Comparison of ENCODE assay signal across 22 cellular contexts in the genomic region with DNA sequence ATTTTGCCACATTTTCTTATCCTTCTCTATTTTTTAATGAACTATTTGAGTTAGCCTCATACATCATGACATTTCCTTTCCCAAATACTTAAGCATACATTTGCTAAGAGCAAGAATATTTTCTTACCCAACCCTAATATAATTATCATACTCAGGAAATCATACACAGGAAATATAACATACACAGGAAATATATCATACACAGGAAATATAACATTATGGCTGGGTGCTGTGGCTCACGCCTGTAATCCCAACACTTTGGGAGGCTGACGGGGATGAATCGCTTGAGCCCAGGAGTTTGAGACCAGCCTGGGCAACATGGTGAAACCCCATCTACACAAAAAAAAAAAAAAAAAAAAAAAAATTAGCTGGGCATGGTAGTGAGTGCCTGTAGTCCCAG. TPM values are rescaled to one million over a fixed set of nuclear protein-coding genes. Genes with fewer than 3 reads are reported as not detected.
DNase-seq lines count a peak whose midpoint lies in the region; ATAC-seq, FAIRE-seq and TF ChIP-seq lines count a peak whose summit lies in the region.
"Had no signal": no experiment of that assay in that cellular context is flagged by ENCODE, and none has a peak within 500 bp of the region (broad histone marks: within the 10 kb centered on the region; RNA-seq: fewer than 3 reads in every experiment).

No MANE protein-coding gene starts in this region.

- H3K9ac ChIP-seq in H9 (ENCODE audit: extremely low read depth, insufficient read length, low read length) = no peak overlapping the region
- H3K9ac ChIP-seq: GM23248 had no signal

- H3K4ac ChIP-seq in H9 (ENCODE audit: low read depth, low read length) = no peak overlapping the region

- H3K56ac ChIP-seq in H9 (ENCODE audit: insufficient read length, low read depth, low read length) = no peak overlapping the region

- no peaks in the 10 kb centered on the region for H4K20me1 ChIP-seq in H9 (ENCODE audit: control insufficient read depth, insufficient read depth, insufficient read length)

- no peak overlapping the region for H2BK120ac ChIP-seq in H9 (ENCODE audit: low read depth, low read length, poor library complexity, severe bottlenecking)

- H3K27me3 Mint-ChIP-seq in activated naive CD8-positive, alpha-beta T cell = no peaks in the 10 kb centered on the region
- H3K27me3 Mint-ChIP-seq in activated naive CD8-positive, alpha-beta T cell treated with anti-CD3 and anti-CD28 coated beads for 36 hours = no peaks in the 10 kb centered on the region
- H3K27me3 Mint-ChIP-seq in H9 (ENCODE audit: low read depth) = peaks cover 16% of the 10 kb centered on the region

- DNase-seq in activated naive CD8-positive, alpha-beta T cell treated with anti-CD3 and anti-CD28 coated beads for 36 hours = no peak
- peak; percentile 9 for DNase-seq in KBM-7
- peak; percentile 18 for DNase-seq in bronchial epithelial cell (ENCODE audit: low read depth)
- no peak for DNase-seq in stimulated activated effector memory CD8-positive, alpha-beta T cell treated with anti-CD3 and anti-CD28 coated beads, Interleukin-12 subunit alpha, Interleukin-12 subunit beta, amount 100 ng/mL, for 72 hours (ENCODE audit: low spot score in 2 of 2)
- no peak for DNase-seq in HuH-7 (ENCODE audit: low spot score)
- no peak for DNase-seq in H9
- no peak for DNase-seq in NCI-H2107 (lab: John Stamatoyannopoulos, UW)
- DNase-seq: dermis blood vessel endothelial cell; erythroblast; gastrocnemius medialis; GDM1; GM23248; mammary epithelial cell; NCI-H1105 treated with DMSO at 0.1 percent for 48 hours; NCI-H2171 treated with DMSO at 0.1 percent for 48 hours; NCI-H69; Right ventricle myocardium superior; stimulated activated naive CD8-positive, alpha-beta T cell treated with anti-CD3 and anti-CD28 coated beads, Interleukin-15, Interleukin-2, amounts not matched to agents 100 U/mL and 50 U/mL, for 24 hours had no signal

- H3K79me2 ChIP-seq in H9 (ENCODE audit: insufficient read depth, low read length) = no peaks in the 10 kb centered on the region

- no peak overlapping the region for H3K23ac ChIP-seq in H9 (ENCODE audit: insufficient read length, low read depth, low read length)

- no peak overlapping the region for H3K14ac ChIP-seq in H9 (ENCODE audit: insufficient read depth, low read length)

- peak overlapping the region; percentile 62 for H3K4me3 Mint-ChIP-seq in activated naive CD8-positive, alpha-beta T cell
- H3K4me3 Mint-ChIP-seq in activated naive CD8-positive, alpha-beta T cell treated with anti-CD3 and anti-CD28 coated beads for 36 hours = no peak overlapping the region
- H3K4me3 Mint-ChIP-seq in stimulated activated effector memory CD8-positive, alpha-beta T cell treated with anti-CD3 and anti-CD28 coated beads, Interleukin-12 subunit alpha, Interleukin-12 subunit beta, amount 100 ng/mL, for 72 hours = peak overlapping the region; percentile 9
- H3K4me3 Mint-ChIP-seq in H9 = no peak overlapping the region
- H3K4me3 Mint-ChIP-seq: type B pancreatic cell, WTC11 had no signal

- no peaks in the 10 kb centered on the region for H3K36me3 ChIP-seq in bronchial epithelial cell (ENCODE audit: control insufficient read depth, insufficient read depth, low read length)
- H3K36me3 ChIP-seq: gastrocnemius medialis had no signal

- no peak overlapping the region for H2AFZ ChIP-seq in H9 (ENCODE audit: low read length)
- H2AFZ ChIP-seq: GM23248 had no signal

- no peak for ATAC-seq in stimulated activated effector memory CD8-positive, alpha-beta T cell treated with anti-CD3 and anti-CD28 coated beads, Interleukin-12 subunit alpha, Interleukin-12 subunit beta, amount 100 ng/mL, for 72 hours
- ATAC-seq: gastrocnemius medialis; stimulated activated naive CD8-positive, alpha-beta T cell treated with anti-CD3 and anti-CD28 coated beads, Interleukin-15, Interleukin-2, amounts not matched to agents 100 U/mL and 50 U/mL, for 24 hours; WTC11 had no signal

- H3K27me3 ChIP-seq in bronchial epithelial cell (ENCODE audit: control insufficient read depth, insufficient read depth, low read length) (no peaks in the 10 kb centered on the region), H9 (ENCODE audit: insufficient read depth, low read length) (no peaks in the 10 kb centered on the region)
- H3K27me3 ChIP-seq: gastrocnemius medialis had no signal

- peak overlapping the region; percentile 74 for H3K27ac Mint-ChIP-seq in activated naive CD8-positive, alpha-beta T cell
- no peak overlapping the region for H3K27ac Mint-ChIP-seq in activated naive CD8-positive, alpha-beta T cell treated with anti-CD3 and anti-CD28 coated beads for 36 hours
- H3K27ac Mint-ChIP-seq in stimulated activated effector memory CD8-positive, alpha-beta T cell treated with anti-CD3 and anti-CD28 coated beads, Interleukin-12 subunit alpha, Interleukin-12 subunit beta, amount 100 ng/mL, for 72 hours = peak overlapping the region; percentile 36
- no peak overlapping the region for H3K27ac Mint-ChIP-seq in H9
- H3K27ac Mint-ChIP-seq: type B pancreatic cell, WTC11 had no signal

- H3K4me2 ChIP-seq in H9 (ENCODE audit: insufficient read depth, insufficient read length, low read length) = no peak overlapping the region

- in situ Hi-C loops in KBM-7 (cut with MboI; ENCODE audit: low pct_unique_long_range_greater_than_20kb, low sequenced_read_pairs) = no loop called here

- H2BK5ac ChIP-seq in H9 (ENCODE audit: insufficient read length, low read length) = no peak overlapping the region

- H4K5ac ChIP-seq in H9 (ENCODE audit: insufficient read length, low read depth, low read length) = no peak overlapping the region

- no peak overlapping the region for H2AK5ac ChIP-seq in H9 (ENCODE audit: insufficient read length, low read length)

- H3K4me3 ChIP-seq in bronchial epithelial cell (ENCODE audit: low read depth, low read length) = no peak overlapping the region
- H3K4me3 ChIP-seq: gastrocnemius medialis, GM23248 had no signal

- no peaks in the 10 kb centered on the region for H3K9me3 ChIP-seq in H9 (ENCODE audit: control insufficient read depth, low read depth, low read length)
- H3K9me3 ChIP-seq: gastrocnemius medialis had no signal

- TF ChIP-seq CTCF in bronchial epithelial cell (IDR thresholded peaks at IDR 0.05; ENCODE audit: insufficient read depth, low read length, severe bottlenecking) = no peak
- no peak for TF ChIP-seq CTCF in H9 (conservative IDR thresholded peaks at IDR 0.05)

- no peak overlapping the region for H2BK20ac ChIP-seq in H9 (ENCODE audit: low read depth, low read length, poor library complexity, severe bottlenecking)

- no peaks in the 10 kb centered on the region for H3K23me2 ChIP-seq in H9 (ENCODE audit: insufficient read length, low read depth, low read length, poor library complexity, severe bottlenecking)

- H2BK15ac ChIP-seq in H9 (ENCODE audit: low read depth, low read length) = no peak overlapping the region

- H3K27ac ChIP-seq in H9 (ENCODE audit: insufficient read length, low read depth, low read length) = no peak overlapping the region
- H3K27ac ChIP-seq: gastrocnemius medialis, GM23248 had no signal

- no peak overlapping the region for H2BK12ac ChIP-seq in H9 (ENCODE audit: insufficient read length, low read depth, low read length)

- no peaks in the 10 kb centered on the region for H3K79me1 ChIP-seq in H9 (ENCODE audit: insufficient read depth, low read depth, low read length, poor library complexity, severe bottlenecking)

- H3K18ac ChIP-seq in H9 (ENCODE audit: insufficient read length, low read depth, low read length) = no peak overlapping the region

- H3K4me1 Mint-ChIP-seq in activated naive CD8-positive, alpha-beta T cell (ENCODE audit: low read depth) = peaks cover 57% of the 10 kb centered on the region
- H3K4me1 Mint-ChIP-seq in activated naive CD8-positive, alpha-beta T cell treated with anti-CD3 and anti-CD28 coated beads for 36 hours = peaks cover 42% of the 10 kb centered on the region
- H3K4me1 Mint-ChIP-seq in stimulated activated effector memory CD8-positive, alpha-beta T cell treated with anti-CD3 and anti-CD28 coated beads, Interleukin-12 subunit alpha, Interleukin-12 subunit beta, amount 100 ng/mL, for 72 hours = peaks cover 54% of the 10 kb centered on the region
- H3K4me1 Mint-ChIP-seq in H9 = peaks cover 0 to 6% of the 10 kb centered on the region in 2 experiments; a peak in 1 of 4 replicates
- H3K4me1 Mint-ChIP-seq: WTC11 had no signal

- no peak overlapping the region for H3T11ph ChIP-seq in H9 (ENCODE audit: low read length)

- no peak overlapping the region for H4K91ac ChIP-seq in H9 (ENCODE audit: insufficient read length, low read depth, low read length)

- FAIRE-seq in bronchial epithelial cell (lab: Jason Lieb, UNC) = no peak

- peaks cover 18% of the 10 kb centered on the region for H3K36me3 Mint-ChIP-seq in activated naive CD8-positive, alpha-beta T cell
- peaks cover 18% of the 10 kb centered on the region for H3K36me3 Mint-ChIP-seq in activated naive CD8-positive, alpha-beta T cell treated with anti-CD3 and anti-CD28 coated beads for 36 hours
- H3K36me3 Mint-ChIP-seq in stimulated activated effector memory CD8-positive, alpha-beta T cell treated with anti-CD3 and anti-CD28 coated beads, Interleukin-12 subunit alpha, Interleukin-12 subunit beta, amount 100 ng/mL, for 72 hours = peaks cover 4% of the 10 kb centered on the region
- H3K36me3 Mint-ChIP-seq in H9 (ENCODE audit: insufficient read depth in 1 of 3, low read depth in 3 of 3) = no peaks in the 10 kb centered on the region
- H3K36me3 Mint-ChIP-seq: type B pancreatic cell, WTC11 had no signal

- no peaks in the 10 kb centered on the region for H3K4me1 ChIP-seq in H9 (ENCODE audit: insufficient read depth, low read length)
- H3K4me1 ChIP-seq: gastrocnemius medialis had no signal

- no peak overlapping the region for H4K8ac ChIP-seq in H9 (replicated peaks; ENCODE audit: insufficient read length, low read depth, low read length)

- H3K9me3 Mint-ChIP-seq in activated naive CD8-positive, alpha-beta T cell (ENCODE audit: low read depth) = no peaks in the 10 kb centered on the region
- no peaks in the 10 kb centered on the region for H3K9me3 Mint-ChIP-seq in activated naive CD8-positive, alpha-beta T cell treated with anti-CD3 and anti-CD28 coated beads for 36 hours
- no peaks in the 10 kb centered on the region for H3K9me3 Mint-ChIP-seq in stimulated activated effector memory CD8-positive, alpha-beta T cell treated with anti-CD3 and anti-CD28 coated beads, Interleukin-12 subunit alpha, Interleukin-12 subunit beta, amount 100 ng/mL, for 72 hours
- H3K9me3 Mint-ChIP-seq in H9 = no peaks in the 10 kb centered on the region
- H3K9me3 Mint-ChIP-seq: type B pancreatic cell, WTC11 had no signal

- no CpG with 5 or more reads among the region's 3 CpGs for WGBS in H9 (ENCODE audit: extremely low coverage, insufficient read length, low lambda C conversion rate)

RNA-seq across cellular contexts. Expression of gene NCKAP1L, which starts 4.9 kb away (rescaled TPM):
- 10 to 100 TPM; 72.6 to 73.1 TPM for total RNA-seq in activated naive CD8-positive, alpha-beta T cell treated with anti-CD3 and anti-CD28 coated beads for 36 hours
- total RNA-seq in bronchial epithelial cell (not detected in 2 replicates), H9 (2021) (not detected in 2 replicates)
- total RNA-seq: dermis blood vessel endothelial cell, GM23248, kidney epithelial cell, mammary epithelial cell had no signal

RNA-seq across cellular contexts. Expression of gene GTSF1, which starts 29.1 kb away (rescaled TPM):
- 1 to 10 TPM; 7.8 to 9.6 TPM for total RNA-seq in activated naive CD8-positive, alpha-beta T cell treated with anti-CD3 and anti-CD28 coated beads for 36 hours
- not detected in 2 replicates for total RNA-seq in bronchial epithelial cell
- 0.33 TPM in 1 of 2 replicates, not detected in the other for total RNA-seq in H9 (2021)
- total RNA-seq: gastrocnemius medialis, GM23248, mammary epithelial cell, Right ventricle myocardium superior had no signal

RNA-seq across cellular contexts. Expression of gene PDE1B, which starts 46.9 kb away (rescaled TPM):
- total RNA-seq in activated naive CD8-positive, alpha-beta T cell treated with anti-CD3 and anti-CD28 coated beads for 36 hours = 10 to 100 TPM in 1 of 2 experiments, 1 to 10 TPM in 1; 9.6 to 10.7 TPM
- total RNA-seq in bronchial epithelial cell (not detected in 2 replicates), H9 (2021) (1.6 and 2.1 TPM in 2 replicates)
- total RNA-seq: dermis blood vessel endothelial cell, GM23248 had no signal

Comparison
In these comparisons a context has a peak if more than half of its experiments do, and no peak if none do; other contexts are left out.
1. H3K27ac Mint-ChIP-seq: peak in activated naive CD8-positive, alpha-beta T cell (single experiment) and stimulated activated effector memory CD8-positive, alpha-beta T cell treated with anti-CD3 and anti-CD28 coated beads, Interleukin-12 subunit alpha, Interleukin-12 subunit beta, amount 100 ng/mL, for 72 hours (single experiment); none in activated naive CD8-positive, alpha-beta T cell treated with anti-CD3 and anti-CD28 coated beads for 36 hours (single experiment) and H9 (0 of 3).
2. H3K4me3 Mint-ChIP-seq: peak in activated naive CD8-positive, alpha-beta T cell (single experiment) and stimulated activated effector memory CD8-positive, alpha-beta T cell treated with anti-CD3 and anti-CD28 coated beads, Interleukin-12 subunit alpha, Interleukin-12 subunit beta, amount 100 ng/mL, for 72 hours (single experiment); none in activated naive CD8-positive, alpha-beta T cell treated with anti-CD3 and anti-CD28 coated beads for 36 hours (single experiment) and H9 (0 of 2).
3. DNase-seq: peak in KBM-7 (single experiment) and bronchial epithelial cell (single experiment); none in activated naive CD8-positive, alpha-beta T cell treated with anti-CD3 and anti-CD28 coated beads for 36 hours (single experiment), stimulated activated effector memory CD8-positive, alpha-beta T cell treated with anti-CD3 and anti-CD28 coated beads, Interleukin-12 subunit alpha, Interleukin-12 subunit beta, amount 100 ng/mL, for 72 hours (0 of 2), HuH-7 (single experiment), H9 (single experiment) and NCI-H2107 (single experiment).
4. RNA of gene NCKAP1L, which starts 4.9 kb away (total RNA-seq): 72.6 to 73.1 TPM in activated naive CD8-positive, alpha-beta T cell treated with anti-CD3 and anti-CD28 coated beads for 36 hours; not detected in bronchial epithelial cell and not detected in H9; every median in the first group is over 10 times any median in the second.